Comparison of ENCODE assay signal across 20 cellular contexts in the genomic region with DNA sequence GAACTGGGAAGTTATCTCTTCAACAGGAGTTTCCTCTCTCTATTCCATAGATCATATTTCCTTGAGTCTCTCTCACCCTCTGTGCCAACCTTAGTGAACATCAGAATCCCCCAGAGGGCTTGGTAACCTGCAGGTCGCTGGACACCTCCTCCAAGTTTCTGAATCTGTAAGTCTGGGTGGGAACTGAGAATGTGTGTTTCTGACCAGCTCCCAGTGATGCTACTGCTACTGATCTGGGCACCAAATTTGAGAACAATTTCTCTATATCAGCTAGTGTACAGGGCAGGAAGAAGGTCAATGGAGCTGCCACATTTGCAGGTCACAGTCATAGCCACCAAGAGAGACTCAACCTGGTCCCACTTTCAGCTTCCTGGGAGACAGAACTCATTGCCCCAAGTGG.
DNase-seq lines count a peak whose midpoint lies in the region; ATAC-seq and TF ChIP-seq lines count a peak whose summit lies in the region.
"Had no signal": no experiment of that assay in that cellular context is flagged by ENCODE, and none has a peak within 500 bp of the region (broad histone marks: within the 10 kb centered on the region; RNA-seq: fewer than 3 reads in every experiment).

No MANE protein-coding gene starts in this region.

- TF ChIP-seq CTCF in GM10266 (IDR thresholded peaks at IDR 0.05; ENCODE audit: control insufficient read depth, insufficient read depth, low read depth, missing control alignments) (no peak), brain microvascular endothelial cell (IDR thresholded peaks at IDR 0.05; ENCODE audit: low read depth, low read length, missing control alignments) (no peak)

- no peaks in the 10 kb centered on the region for H3K27me3 ChIP-seq in brain microvascular endothelial cell (replicated peaks)

- in situ Hi-C loops in brain microvascular endothelial cell (cut with HindIII; ENCODE audit: low pct_ligation_motif_present, low sequenced_read_pairs), result no loop called here

- H3K27ac ChIP-seq in brain microvascular endothelial cell, result no peak overlapping the region
- H3K27ac ChIP-seq: spleen, tibial artery had no signal

- H3K4me3 ChIP-seq in brain microvascular endothelial cell (ENCODE audit: low read depth, low read length), result no peak overlapping the region
- H3K4me3 ChIP-seq: spleen, tibial artery had no signal

- H3K36me3 ChIP-seq in brain microvascular endothelial cell (replicated peaks), result no peaks in the 10 kb centered on the region
- H3K36me3 ChIP-seq: spleen, tibial artery had no signal

- ATAC-seq in GM18909 (IDR thresholded peaks at IDR 0.05; ENCODE audit: poor library complexity, unreplicated experiment) (peak; percentile 26), GM21786 (IDR thresholded peaks at IDR 0.05; ENCODE audit: unreplicated experiment) (peak; percentile 64), HG03159 (IDR thresholded peaks at IDR 0.05; ENCODE audit: unreplicated experiment) (peak; percentile 43), esophagus mucosa (no peak)
- ATAC-seq: activated CD4-positive, alpha-beta T cell treated with anti-CD3 and anti-CD28 coated beads for 36 hours; activated T-cell treated with anti-CD3 and anti-CD28 coated beads, Interleukin-2, amount 50 U/mL, for 72 hours; naive thymus-derived CD8-positive, alpha-beta T cell had no signal

- DNase-seq in GM10266 (ENCODE audit: extremely low spot score), result peak; percentile 11
- DNase-seq in brain microvascular endothelial cell, result no peak
- DNase-seq in NCI-H446 treated with DMSO at 0.1 percent for 48 hours (lab: John Stamatoyannopoulos, UW), result no peak
- no peak for DNase-seq in dedifferentiated amniotic fluid mesenchymal stem cell (ENCODE audit: extremely low spot score)
- DNase-seq: activated CD4-positive, alpha-beta T cell treated with anti-CD3 and anti-CD28 coated beads for 36 hours; activated naive CD4-positive, alpha-beta T cell treated with anti-CD3 and anti-CD28 coated beads, Interleukin-2, amount 10 ng/mL, durations not matched to agents 7 days and 5 days; activated T-cell treated with anti-CD3 and anti-CD28 coated beads, Interleukin-2, amount 50 U/mL, for 72 hours; amygdala; DMS53; left colon; naive thymus-derived CD8-positive, alpha-beta T cell; NCI-H526 treated with DMSO at 0.1 percent for 48 hours; retina; spleen; stimulated activated CD4-positive, alpha-beta T cell treated with anti-CD3 and anti-CD28 coated beads, Interleukin-4, amount 100 ng/mL, for 24 hours; tibial artery had no signal
